10 cellular contexts compared by ENCODE assay signal in genomic region chr4:73705056-73705432, GRCh38. TPM values are rescaled to one million over a fixed set of nuclear protein-coding genes. Genes with fewer than 3 reads are reported as not detected.
A peak's percentile ranks its signal among the peaks of the same experiment; 100 is the strongest.
DNase-seq lines count a peak whose midpoint lies in the region; ATAC-seq and TF ChIP-seq lines count a peak whose summit lies in the region.
"Had no signal": no experiment of that assay in that cellular context is flagged by ENCODE, and none has a peak within 500 bp of the region (broad histone marks: within the 10 kb centered on the region; RNA-seq: fewer than 3 reads in every experiment).

No MANE protein-coding gene starts in this region.

- H3K4me3 Mint-ChIP-seq in T-helper 17 cell, result no peak overlapping the region

- H3K36me3 Mint-ChIP-seq in T-helper 17 cell (ENCODE audit: low read depth), result peaks cover 3% of the 10 kb centered on the region

- no peak overlapping the region for H3K27ac Mint-ChIP-seq in T-helper 17 cell

- peaks cover 8% of the 10 kb centered on the region for H3K27me3 Mint-ChIP-seq in T-helper 17 cell

- H3K4me1 Mint-ChIP-seq in T-helper 17 cell, result no peaks in the 10 kb centered on the region

- no peaks in the 10 kb centered on the region for H3K9me3 ChIP-seq in T-helper 17 cell (ENCODE audit: control insufficient read depth, low read length, poor library complexity, severe bottlenecking)

- DNase-seq in COLO829 (ENCODE audit: low spot score) (peak; percentile 74), RPMI7951 (ENCODE audit: low read depth) (peak; percentile 82), fibroblast of gingiva (ENCODE audit: low read depth) (peak; percentile 60), omental fat pad (ENCODE audit: low spot score) (no peak), T-helper 17 cell (no peak), CD1c-positive myeloid dendritic cell (ENCODE audit: extremely low spot score) (no peak), ureter (ENCODE audit: low spot score) (no peak)
- DNase-seq: activated CD4-positive, alpha-beta T cell treated with anti-CD3 and anti-CD28 coated beads, Interleukin-2, amount 50 U/mL, for 4 hours had no signal

- TF ChIP-seq CTCF in omental fat pad (IDR thresholded peaks at IDR 0.05), result no peak

- ATAC-seq in omental fat pad (ENCODE audit: low FRiP score) (peak; percentile 4), HG02571 (IDR thresholded peaks at IDR 0.05; ENCODE audit: unreplicated experiment) (no peak), T-helper 17 cell (no peak)

RNA-seq across cellular contexts. Expression of gene CXCL8, which starts 35.3 kb away (rescaled TPM):
- total RNA-seq in RPMI7951 (2014; rRNA removed; shearing (Covaris generic)), result 66.9 and 79.5 TPM in 2 replicates
- 100 to 1,000 TPM in 1 of 4 donors, 10 to 100 TPM in 1, 1 to 10 TPM in 2; 6.0 to 150 (median 10.6) TPM for total RNA-seq in omental fat pad
- total RNA-seq in T-helper 17 cell, result 10 to 100 TPM; 16.2 to 41.3 TPM
- total RNA-seq in ureter, result 0.44 TPM
- total RNA-seq: cardiac muscle cell had no signal

Comparison
In these comparisons a context has a peak if more than half of its experiments do, and no peak if none do; other contexts are left out.
1. DNase-seq: peak in COLO829 (single experiment), RPMI7951 (single experiment) and fibroblast of gingiva (single experiment); none in omental fat pad (single experiment), T-helper 17 cell (0 of 3), CD1c-positive myeloid dendritic cell (single experiment) and ureter (single experiment).